Comparison of ENCODE assay signal across 22 cellular contexts in genomic region chr10:35480150-35480549, GRCh38.
DNase-seq lines count a peak whose midpoint lies in the region; ATAC-seq and TF ChIP-seq lines count a peak whose summit lies in the region.
"Had no signal": no experiment of that assay in that cellular context is flagged by ENCODE, and none has a peak within 500 bp of the region (broad histone marks: within the 10 kb centered on the region; RNA-seq: fewer than 3 reads in every experiment).

No MANE protein-coding gene starts in this region.

- H3F3A ChIP-seq in Loucy (ENCODE audit: low read depth) (no peaks in the 10 kb centered on the region), neural progenitor cell (ENCODE audit: low read depth) (no peaks in the 10 kb centered on the region)

- H3K9me3 Mint-ChIP-seq in Caco-2 (ENCODE audit: unreplicated experiment) = no peaks in the 10 kb centered on the region
- no peaks in the 10 kb centered on the region for H3K9me3 Mint-ChIP-seq in endothelial cell (ENCODE audit: unreplicated experiment)
- peaks cover 3% of the 10 kb centered on the region for H3K9me3 Mint-ChIP-seq in neural progenitor cell
- H3K9me3 Mint-ChIP-seq: CD4-positive, alpha-beta memory T cell; natural killer cell had no signal

- H3K79me2 ChIP-seq in Loucy (ENCODE audit: insufficient read depth, low read length) (peaks cover 53% of the 10 kb centered on the region), neural progenitor cell (ENCODE audit: low read depth) (peaks cover 24% of the 10 kb centered on the region)
- H3K79me2 ChIP-seq: parathyroid adenoma had no signal

- H3K4me1 Mint-ChIP-seq in Caco-2 (ENCODE audit: low read depth, unreplicated experiment) = peaks cover 6% of the 10 kb centered on the region
- peaks cover 43% of the 10 kb centered on the region for H3K4me1 Mint-ChIP-seq in endothelial cell (ENCODE audit: unreplicated experiment)
- H3K4me1 Mint-ChIP-seq in neural progenitor cell = peaks cover 5% of the 10 kb centered on the region

- H3K9ac ChIP-seq in Loucy (ENCODE audit: low read depth, low read length, poor library complexity, severe bottlenecking) (no peak overlapping the region), neural progenitor cell (no peak overlapping the region)
- H3K9ac ChIP-seq: GM23248, parathyroid adenoma had no signal

- H3K36me3 ChIP-seq in Caco-2 (ENCODE audit: control insufficient read depth, insufficient read depth, low read length) (peaks cover 2% of the 10 kb centered on the region; the same call in 1 of the 2 replicates), Loucy (ENCODE audit: insufficient read depth, low read length) (peaks cover 18% of the 10 kb centered on the region), neural progenitor cell (no peaks in the 10 kb centered on the region), mucosa of descending colon (ENCODE audit: low read depth) (no peaks in the 10 kb centered on the region)
- H3K36me3 ChIP-seq: cardiac muscle cell, suprapubic skin had no signal

- CTCF ChIA-PET in Caco-2 (lab: Charles Lee) = interaction anchor here (1.0 kb wide), 1 partner anchor 9 kb away, joined by 3 read pairs; no protein-coding TSS in a partner anchor

- H3K36me3 Mint-ChIP-seq in Caco-2 (ENCODE audit: insufficient read depth, unreplicated experiment) (peaks cover 12% of the 10 kb centered on the region), endothelial cell (ENCODE audit: low read depth, unreplicated experiment) (peaks cover 5% of the 10 kb centered on the region), neural progenitor cell (peaks cover 5% of the 10 kb centered on the region)
- H3K36me3 Mint-ChIP-seq: natural killer cell had no signal

- H2AFZ ChIP-seq in Loucy (ENCODE audit: low read length) = no peak overlapping the region
- no peak overlapping the region for H2AFZ ChIP-seq in neural progenitor cell (replicated peaks)
- H2AFZ ChIP-seq: GM23248, parathyroid adenoma had no signal

- H3K4me3 ChIP-seq in Caco-2 (ENCODE audit: low read depth, low read length) (no peak overlapping the region), Loucy (ENCODE audit: low read length, poor library complexity, severe bottlenecking) (no peak overlapping the region), neural progenitor cell (no peak overlapping the region), mucosa of descending colon (no peak overlapping the region)
- H3K4me3 ChIP-seq: cardiac muscle cell, GM23248, suprapubic skin had no signal

- no peaks in the 10 kb centered on the region for H3K4me1 ChIP-seq in Caco-2
- no peaks in the 10 kb centered on the region for H3K4me1 ChIP-seq in Loucy (ENCODE audit: insufficient read depth, low read length, poor library complexity, severe bottlenecking)
- no peaks in the 10 kb centered on the region for H3K4me1 ChIP-seq in neural progenitor cell
- H3K4me1 ChIP-seq in mucosa of descending colon (ENCODE audit: low read depth) = no peaks in the 10 kb centered on the region
- H3K4me1 ChIP-seq: foreskin keratinocyte, parathyroid adenoma had no signal

- ATAC-seq in mucosa of descending colon (no peak), HG03520 (IDR thresholded peaks at IDR 0.05; ENCODE audit: unreplicated experiment) (no peak), GM18858 (IDR thresholded peaks at IDR 0.05; ENCODE audit: unreplicated experiment) (no peak)
- ATAC-seq: foreskin keratinocyte, natural killer cell, Right ventricle myocardium inferior, sciatic nerve had no signal

- peak in 1 of 2 experiments; percentile 52 for DNase-seq in Caco-2
- DNase-seq in endothelial cell (ENCODE audit: low spot score) = no peak
- DNase-seq in neural progenitor cell (ENCODE audit: low spot score) = peak; percentile 33
- no peak for DNase-seq in mucosa of descending colon
- DNase-seq: activated CD4-positive, alpha-beta T cell treated with anti-CD3 and anti-CD28 coated beads for 48 hours; activated effector memory CD4-positive, alpha-beta T cell treated with anti-CD3 and anti-CD28 coated beads, Interleukin-2, amount 50 U/mL, for 16 hours; CD4-positive, alpha-beta memory T cell; erythroblast; foreskin keratinocyte; GM23248; mesenchymal stem cell; natural killer cell; NCI-H1417 treated with DMSO at 0.1 percent for 48 hours; NCI-H524 had no signal

- no peak overlapping the region for H3K27ac Mint-ChIP-seq in Caco-2 (ENCODE audit: unreplicated experiment)
- peak overlapping the region; percentile 65 for H3K27ac Mint-ChIP-seq in endothelial cell (ENCODE audit: unreplicated experiment)
- H3K27ac Mint-ChIP-seq in neural progenitor cell = no peak overlapping the region

- BruUV-seq in Caco-2 (replicated peaks; lab: Mats Ljungman, UMichigan) = no TSS peak

- H3K4me2 ChIP-seq in Loucy (ENCODE audit: low read depth, low read length, poor library complexity, severe bottlenecking) (no peak overlapping the region), neural progenitor cell (no peak overlapping the region)

- no peaks in the 10 kb centered on the region; the same call in 1 of the 2 replicates for H3K9me3 ChIP-seq in Caco-2
- no peaks in the 10 kb centered on the region for H3K9me3 ChIP-seq in Loucy (ENCODE audit: insufficient read depth, low read depth, low read length)
- no peaks in the 10 kb centered on the region for H3K9me3 ChIP-seq in neural progenitor cell (ENCODE audit: low read depth)
- H3K9me3 ChIP-seq in mucosa of descending colon = no peaks in the 10 kb centered on the region
- H3K9me3 ChIP-seq: suprapubic skin had no signal

- H3K4me3 Mint-ChIP-seq in Caco-2 (ENCODE audit: unreplicated experiment) = no peak overlapping the region
- no peak overlapping the region for H3K4me3 Mint-ChIP-seq in endothelial cell (ENCODE audit: unreplicated experiment)
- H3K4me3 Mint-ChIP-seq in neural progenitor cell = no peak overlapping the region
- H3K4me3 Mint-ChIP-seq: CD4-positive, alpha-beta memory T cell; natural killer cell had no signal

- H3K27me3 ChIP-seq in Caco-2 (replicated peaks; ENCODE audit: control insufficient read depth, insufficient read depth, low read length) (no peaks in the 10 kb centered on the region), Loucy (ENCODE audit: insufficient read depth, low read length, poor library complexity, severe bottlenecking) (no peaks in the 10 kb centered on the region), neural progenitor cell (no peaks in the 10 kb centered on the region)
- H3K27me3 ChIP-seq: cardiac muscle cell, foreskin keratinocyte, suprapubic skin had no signal

- TF ChIP-seq CTCF in Caco-2 (IDR thresholded peaks at IDR 0.05; ENCODE audit: insufficient read depth in 1 of 2, low read depth in 1 of 2, low read length in 1 of 2, severe bottlenecking in 1 of 2, unreplicated experiment in 1 of 2) (peak; percentile 41 to 45), Loucy (conservative IDR thresholded peaks at IDR 0.05; ENCODE audit: low read length) (0 out of 2 replicates have a peak, but pooled peaks have one; percentile 12), endothelial cell (IDR thresholded peaks at IDR 0.05; ENCODE audit: unreplicated experiment) (no peak), neural progenitor cell (IDR thresholded peaks at IDR 0.05) (peak; percentile 21), mucosa of descending colon (IDR thresholded peaks at IDR 0.05) (no peak)

- H4K20me1 ChIP-seq in Loucy (ENCODE audit: insufficient read depth, low read length, poor library complexity, severe bottlenecking) (peaks cover 3% of the 10 kb centered on the region), neural progenitor cell (ENCODE audit: low read depth) (no peaks in the 10 kb centered on the region)

- POLR2A ChIA-PET in Caco-2 (lab: Charles Lee) = no interaction called here

- intact Hi-C loops in Caco-2 (cut with micrococcal nuclease; ENCODE audit: unreplicated experiment) (no loop called here), mucosa of descending colon (cut with DNase I, micrococcal nuclease) (no loop called here)

- H3K27ac ChIP-seq in neural progenitor cell = no peak overlapping the region
- H3K27ac ChIP-seq: cardiac muscle cell, foreskin keratinocyte, GM23248, parathyroid adenoma, suprapubic skin had no signal

- H3K27me3 Mint-ChIP-seq in Caco-2 (ENCODE audit: insufficient read depth, unreplicated experiment) = no peaks in the 10 kb centered on the region
- H3K27me3 Mint-ChIP-seq in endothelial cell (ENCODE audit: unreplicated experiment) = peaks cover 8% of the 10 kb centered on the region
- no peaks in the 10 kb centered on the region for H3K27me3 Mint-ChIP-seq in neural progenitor cell (ENCODE audit: insufficient read depth, low read depth)
- H3K27me3 Mint-ChIP-seq: CD4-positive, alpha-beta memory T cell had no signal

- H3K9me2 ChIP-seq in Loucy (replicated peaks; ENCODE audit: low read depth, low read length) = no peaks in the 10 kb centered on the region

Comparison
In these comparisons a context has a peak if more than half of its experiments do, and no peak if none do; other contexts are left out.
1. CTCF ChIP-seq: peak in Caco-2 (2 of 2), Loucy (single experiment) and neural progenitor cell (single experiment); none in endothelial cell (single experiment) and mucosa of descending colon (single experiment).